Comparison of ENCODE assay signal across 25 cellular contexts in the genomic region with DNA sequence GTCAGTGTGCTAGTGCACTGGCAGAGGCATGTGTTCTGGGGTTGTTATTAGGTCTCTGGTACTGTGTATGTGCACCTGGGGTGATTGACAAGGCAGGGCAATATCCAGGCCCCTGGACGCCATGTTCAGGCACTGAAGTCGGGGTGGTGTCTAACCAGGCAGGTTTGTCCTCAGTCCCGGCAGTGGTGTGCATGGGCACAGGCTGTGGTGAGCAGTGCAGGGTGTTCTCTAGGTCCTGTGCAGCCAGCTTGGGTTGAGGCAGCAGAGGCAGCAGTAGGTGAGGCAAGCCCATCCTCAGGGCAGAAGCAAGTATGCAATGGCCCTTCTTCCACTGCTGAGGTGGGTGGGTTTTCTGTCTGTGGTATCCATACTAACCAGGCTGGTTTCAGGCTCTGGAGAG.
"Had no signal": no experiment of that assay in that cellular context is flagged by ENCODE, and none has a peak within 500 bp of the region (broad histone marks: within the 10 kb centered on the region; RNA-seq: fewer than 3 reads in every experiment).

No MANE protein-coding gene starts in this region.

- H3K4me3 ChIP-seq: cardiac muscle cell, esophagus muscularis mucosa, left ventricle myocardium inferior, lung, mucosa of descending colon, ovary, prostate gland, skin epidermis, thoracic aorta had no signal

- H3K4me3 Mint-ChIP-seq: activated CD4-positive, alpha-beta T cell treated with anti-CD3 and anti-CD28 coated beads for 36 hours; activated CD8-positive, alpha-beta memory T cell treated with anti-CD3 and anti-CD28 coated beads, Interleukin-2, amount 10 ng/mL, durations not matched to agents 7 days and 5 days; activated CD8-positive, alpha-beta T cell treated with anti-CD3 and anti-CD28 coated beads, Interleukin-2, amount 10 ng/mL, durations not matched to agents 7 days and 5 days; activated naive CD8-positive, alpha-beta T cell; dendritic cell treated with granulocyte-macrophage colony-stimulating factor and Interleukin-4, amounts not matched to agents 40 ng/mL and 50 ng/mL, for 4 days; nephron; stimulated activated naive CD8-positive, alpha-beta T cell treated with anti-CD3 and anti-CD28 coated beads, Interleukin-15, Interleukin-2, amounts not matched to agents 100 ng/mL and 50 ng/mL, for 24 hours; T-cell had no signal

- ATAC-seq: activated CD4-positive, alpha-beta T cell treated with anti-CD3 and anti-CD28 coated beads for 36 hours; activated CD8-positive, alpha-beta memory T cell treated with anti-CD3 and anti-CD28 coated beads, Interleukin-2, amount 10 ng/mL, durations not matched to agents 7 days and 5 days; activated CD8-positive, alpha-beta T cell treated with anti-CD3 and anti-CD28 coated beads, Interleukin-2, amount 10 ng/mL, durations not matched to agents 7 days and 5 days; mucosa of descending colon; sciatic nerve; T-cell had no signal

- H3K4me1 Mint-ChIP-seq: activated CD4-positive, alpha-beta T cell treated with anti-CD3 and anti-CD28 coated beads for 36 hours; activated CD8-positive, alpha-beta memory T cell treated with anti-CD3 and anti-CD28 coated beads, Interleukin-2, amount 10 ng/mL, durations not matched to agents 7 days and 5 days had no signal

- H3K27me3 Mint-ChIP-seq: activated CD4-positive, alpha-beta T cell treated with anti-CD3 and anti-CD28 coated beads for 36 hours; activated CD8-positive, alpha-beta memory T cell treated with anti-CD3 and anti-CD28 coated beads, Interleukin-2, amount 10 ng/mL, durations not matched to agents 7 days and 5 days; activated naive CD8-positive, alpha-beta T cell; dendritic cell treated with granulocyte-macrophage colony-stimulating factor and Interleukin-4, amounts not matched to agents 40 ng/mL and 50 ng/mL, for 4 days; stimulated activated naive CD8-positive, alpha-beta T cell treated with anti-CD3 and anti-CD28 coated beads, Interleukin-15, Interleukin-2, amounts not matched to agents 100 ng/mL and 50 ng/mL, for 24 hours had no signal

- H3K27me3 ChIP-seq: cardiac muscle cell, esophagus muscularis mucosa, ovary had no signal

- H3K36me3 ChIP-seq: cardiac muscle cell, esophagus muscularis mucosa, left ventricle myocardium inferior, ovary, prostate gland, thoracic aorta had no signal

- H3K36me3 Mint-ChIP-seq: activated CD8-positive, alpha-beta memory T cell treated with anti-CD3 and anti-CD28 coated beads, Interleukin-2, amount 10 ng/mL, durations not matched to agents 7 days and 5 days; activated naive CD8-positive, alpha-beta T cell; T-cell had no signal

- H3K4me1 ChIP-seq: esophagus muscularis mucosa, left ventricle myocardium inferior, prostate gland had no signal

- H3K9me3 ChIP-seq: mucosa of descending colon, ovary, prostate gland, thoracic aorta had no signal

- H3K27ac Mint-ChIP-seq: activated CD4-positive, alpha-beta T cell treated with anti-CD3 and anti-CD28 coated beads for 36 hours; activated CD8-positive, alpha-beta memory T cell treated with anti-CD3 and anti-CD28 coated beads, Interleukin-2, amount 10 ng/mL, durations not matched to agents 7 days and 5 days; activated CD8-positive, alpha-beta T cell treated with anti-CD3 and anti-CD28 coated beads, Interleukin-2, amount 10 ng/mL, durations not matched to agents 7 days and 5 days; activated naive CD8-positive, alpha-beta T cell; dendritic cell treated with granulocyte-macrophage colony-stimulating factor and Interleukin-4, amounts not matched to agents 40 ng/mL and 50 ng/mL, for 4 days; nephron; stimulated activated naive CD8-positive, alpha-beta T cell treated with anti-CD3 and anti-CD28 coated beads, Interleukin-15, Interleukin-2, amounts not matched to agents 100 ng/mL and 50 ng/mL, for 24 hours; T-cell had no signal

- DNase-seq: activated CD4-positive, alpha-beta T cell treated with anti-CD3 and anti-CD28 coated beads for 36 hours; activated CD4-positive, CD25-positive, alpha-beta regulatory T cell; activated CD8-positive, alpha-beta memory T cell treated with anti-CD3 and anti-CD28 coated beads, Interleukin-2, amount 10 ng/mL, durations not matched to agents 7 days and 5 days; activated CD8-positive, alpha-beta T cell treated with anti-CD3 and anti-CD28 coated beads, Interleukin-2, amount 10 ng/mL, durations not matched to agents 7 days and 5 days; activated naive CD4-positive, alpha-beta T cell; activated T-cell treated with anti-CD3 and anti-CD28 coated beads, Interleukin-2, amount 50 U/mL, for 48 hours; anterior cingulate cortex; foreskin melanocyte; left ventricle myocardium inferior; mucosa of descending colon; stimulated activated CD4-positive, alpha-beta T cell treated with anti-CD3 and anti-CD28 coated beads, Interleukin-12 subunit alpha, Interleukin-12 subunit beta, amount 100 ng/mL, for 4 hours; stimulated activated CD4-positive, alpha-beta T cell treated with anti-CD3 and anti-CD28 coated beads, Interleukin-4, amount 100 ng/mL, for 1 hour; T-cell had no signal

- H3K27ac ChIP-seq: cardiac muscle cell, esophagus muscularis mucosa, left ventricle myocardium inferior, ovary, prostate gland, skin epidermis, thoracic aorta had no signal
